ENCODE assay signal across 18 cellular contexts in genomic region chr11:92302766-92303165, GRCh38.
A peak's percentile ranks its signal among the peaks of the same experiment; 100 is the strongest.
DNase-seq lines count a peak whose midpoint lies in the region; ATAC-seq and TF ChIP-seq lines count a peak whose summit lies in the region.
"Had no signal": no experiment of that assay in that cellular context is flagged by ENCODE, and none has a peak within 500 bp of the region (broad histone marks: within the 10 kb centered on the region; RNA-seq: fewer than 3 reads in every experiment).

No MANE protein-coding gene starts in this region.

- ATAC-seq in GM23338 = no peak
- ATAC-seq in SK-N-SH treated with all-trans-retinoic acid at 6 μM for 48 hours = peak; percentile 66; the same call in 2 of the 3 replicates
- ATAC-seq in foreskin keratinocyte = peak; percentile 35
- ATAC-seq in activated CD8-positive, alpha-beta T cell treated with anti-CD3 and anti-CD28 coated beads for 36 hours = no peak

- no peaks in the 10 kb centered on the region for H3K9me3 Mint-ChIP-seq in GM23338
- peaks cover 3% of the 10 kb centered on the region for H3K9me3 Mint-ChIP-seq in activated naive CD8-positive, alpha-beta T cell treated with anti-CD3 and anti-CD28 coated beads for 36 hours
- H3K9me3 Mint-ChIP-seq in activated CD8-positive, alpha-beta T cell treated with anti-CD3 and anti-CD28 coated beads for 36 hours = peaks cover 2% of the 10 kb centered on the region

- no peaks in the 10 kb centered on the region for H3K36me3 Mint-ChIP-seq in GM23338 (ENCODE audit: low read depth)
- H3K36me3 Mint-ChIP-seq in activated naive CD8-positive, alpha-beta T cell treated with anti-CD3 and anti-CD28 coated beads for 36 hours = no peaks in the 10 kb centered on the region
- no peaks in the 10 kb centered on the region for H3K36me3 Mint-ChIP-seq in activated CD8-positive, alpha-beta T cell treated with anti-CD3 and anti-CD28 coated beads for 36 hours (ENCODE audit: low read depth)
- H3K36me3 Mint-ChIP-seq: CD4-positive, CD25-positive, alpha-beta regulatory T cell had no signal

- DNase-seq in AG08395 (ENCODE audit: low spot score) (peak; percentile 20), GM23338 (ENCODE audit: low spot score) (no peak), foreskin keratinocyte (no peak), lower leg skin (ENCODE audit: low spot score in 2 of 2) (no peak)
- DNase-seq in activated naive CD8-positive, alpha-beta T cell treated with anti-CD3 and anti-CD28 coated beads for 36 hours = no peak
- DNase-seq in activated CD8-positive, alpha-beta T cell treated with anti-CD3 and anti-CD28 coated beads for 36 hours = no peak
- no peak for DNase-seq in activated effector memory CD4-positive, alpha-beta T cell treated with Interleukin-2 at 50 U/mL for 16 hours
- DNase-seq: 8988T; AML-193; CD4-positive, CD25-positive, alpha-beta regulatory T cell; DMS53; GDM1; Kasumi-1; NCI-H1436 treated with DMSO at 0.1 percent for 48 hours; NCI-H2081; NCI-H524; SHP77 treated with DMSO at 0.1 percent for 48 hours had no signal

- no peaks in the 10 kb centered on the region for H3F3A ChIP-seq in GM23338 (replicated peaks; ENCODE audit: low read depth)

- H3K36me3 ChIP-seq in GM23338 (ENCODE audit: insufficient read depth) = no peaks in the 10 kb centered on the region

- peaks cover 90% of the 10 kb centered on the region for H3K4me1 Mint-ChIP-seq in GM23338
- no peaks in the 10 kb centered on the region for H3K4me1 Mint-ChIP-seq in activated naive CD8-positive, alpha-beta T cell treated with anti-CD3 and anti-CD28 coated beads for 36 hours
- no peaks in the 10 kb centered on the region for H3K4me1 Mint-ChIP-seq in activated CD8-positive, alpha-beta T cell treated with anti-CD3 and anti-CD28 coated beads for 36 hours (ENCODE audit: low read depth)
- H3K4me1 Mint-ChIP-seq: CD4-positive, CD25-positive, alpha-beta regulatory T cell had no signal

- H3K9me2 ChIP-seq in GM23338 (ENCODE audit: insufficient read depth) = 0 out of 2 replicates have a peak, but pooled peaks cover 9% of the 10 kb centered on the region

- intact Hi-C loops in lower leg skin (cut with DNase I; ENCODE audit: low total_unique reads) = no loop called here
- intact Hi-C loops in activated CD8-positive, alpha-beta T cell treated with anti-CD3 and anti-CD28 coated beads for 36 hours (cut with micrococcal nuclease) = no loop called here

- H3K4me3 ChIP-seq in GM23338 (no peak overlapping the region), lower leg skin (ENCODE audit: low read depth, poor library complexity, severe bottlenecking) (no peak overlapping the region)

- H2AFZ ChIP-seq in GM23338 = no peak overlapping the region

- no peak for TF ChIP-seq POLR2A in lower leg skin (IDR thresholded peaks at IDR 0.05)

- TF ChIP-seq CTCF in GM23338 (conservative IDR thresholded peaks at IDR 0.05; ENCODE audit: low read depth in 2 of 2) (no peak), foreskin keratinocyte (conservative IDR thresholded peaks at IDR 0.05) (no peak), lower leg skin (IDR thresholded peaks at IDR 0.05) (no peak)
- no peak for TF ChIP-seq CTCF in activated CD8-positive, alpha-beta T cell treated with anti-CD3 and anti-CD28 coated beads for 36 hours (IDR thresholded peaks at IDR 0.05)

- H3K4me2 ChIP-seq in GM23338 = no peak overlapping the region

- H3K4me1 ChIP-seq in GM23338 (ENCODE audit: insufficient read depth) (peaks cover 81% of the 10 kb centered on the region), foreskin keratinocyte (peaks cover 11% of the 10 kb centered on the region)

- POLR2A ChIA-PET in activated CD8-positive, alpha-beta T cell treated with anti-CD3 and anti-CD28 coated beads for 36 hours (lab: Charles Lee) = no interaction called here

- CTCF ChIA-PET in activated CD8-positive, alpha-beta T cell treated with anti-CD3 and anti-CD28 coated beads for 36 hours (lab: Charles Lee) = no interaction called here

- peaks cover 7% of the 10 kb centered on the region for H3K27me3 Mint-ChIP-seq in GM23338 (ENCODE audit: insufficient read depth, low read depth, poor library complexity)
- H3K27me3 Mint-ChIP-seq in activated naive CD8-positive, alpha-beta T cell treated with anti-CD3 and anti-CD28 coated beads for 36 hours = peaks cover 3% of the 10 kb centered on the region
- no peaks in the 10 kb centered on the region for H3K27me3 Mint-ChIP-seq in activated CD8-positive, alpha-beta T cell treated with anti-CD3 and anti-CD28 coated beads for 36 hours
- H3K27me3 Mint-ChIP-seq: CD4-positive, CD25-positive, alpha-beta regulatory T cell had no signal

- H3K27me3 ChIP-seq in GM23338 (ENCODE audit: insufficient read depth) (no peaks in the 10 kb centered on the region), foreskin keratinocyte (no peaks in the 10 kb centered on the region)

- 84 to 87% methylated on average over 4 of the region's 4 CpGs for WGBS in lower leg skin, 2 donors

- H3K27ac Mint-ChIP-seq in GM23338 = no peak overlapping the region
- no peak overlapping the region for H3K27ac Mint-ChIP-seq in activated naive CD8-positive, alpha-beta T cell treated with anti-CD3 and anti-CD28 coated beads for 36 hours
- H3K27ac Mint-ChIP-seq in activated CD8-positive, alpha-beta T cell treated with anti-CD3 and anti-CD28 coated beads for 36 hours = no peak overlapping the region
- H3K27ac Mint-ChIP-seq: CD4-positive, CD25-positive, alpha-beta regulatory T cell had no signal

- H3K27ac ChIP-seq in GM23338 (ENCODE audit: low read depth) (0 out of 2 replicates have a peak overlapping the region, but pooled peaks have one; percentile 22), foreskin keratinocyte (no peak overlapping the region)

- H3K79me2 ChIP-seq in GM23338 (replicated peaks; ENCODE audit: insufficient read depth) = peaks cover 96% of the 10 kb centered on the region

- H3K4me3 Mint-ChIP-seq in GM23338 = no peak overlapping the region
- no peak overlapping the region for H3K4me3 Mint-ChIP-seq in activated naive CD8-positive, alpha-beta T cell treated with anti-CD3 and anti-CD28 coated beads for 36 hours
- no peak overlapping the region for H3K4me3 Mint-ChIP-seq in activated CD8-positive, alpha-beta T cell treated with anti-CD3 and anti-CD28 coated beads for 36 hours
- H3K4me3 Mint-ChIP-seq: CD4-positive, CD25-positive, alpha-beta regulatory T cell had no signal

- H4K20me1 ChIP-seq in GM23338 (replicated peaks; ENCODE audit: insufficient read depth) = no peaks in the 10 kb centered on the region

TF ChIP-seq in GM23338, 12 proteins besides CTCF, POLR2A, EP300 and RAD21 (continues in another document):
- TF ChIP-seq POLR2AphosphoS5 (IDR thresholded peaks at IDR 0.05; ENCODE audit: low read depth) (no peak), CREB1 (CRISPR knock-in tag; IDR thresholded peaks at IDR 0.05; ENCODE audit: low read depth) (no peak), EZH2 (IDR thresholded peaks at IDR 0.05; ENCODE audit: low read depth, unreplicated experiment) (no peak), EZH2phosphoT487 (IDR thresholded peaks at IDR 0.05; ENCODE audit: unreplicated experiment) (no peak), ETS1 (IDR thresholded peaks at IDR 0.05) (no peak)

TF ChIP-seq in SK-N-SH treated with all-trans-retinoic acid at 6 μM for 48 hours, 23 proteins besides CTCF, POLR2A, EP300 and RAD21 (continues in another document):
- TF ChIP-seq, protein P1, sequence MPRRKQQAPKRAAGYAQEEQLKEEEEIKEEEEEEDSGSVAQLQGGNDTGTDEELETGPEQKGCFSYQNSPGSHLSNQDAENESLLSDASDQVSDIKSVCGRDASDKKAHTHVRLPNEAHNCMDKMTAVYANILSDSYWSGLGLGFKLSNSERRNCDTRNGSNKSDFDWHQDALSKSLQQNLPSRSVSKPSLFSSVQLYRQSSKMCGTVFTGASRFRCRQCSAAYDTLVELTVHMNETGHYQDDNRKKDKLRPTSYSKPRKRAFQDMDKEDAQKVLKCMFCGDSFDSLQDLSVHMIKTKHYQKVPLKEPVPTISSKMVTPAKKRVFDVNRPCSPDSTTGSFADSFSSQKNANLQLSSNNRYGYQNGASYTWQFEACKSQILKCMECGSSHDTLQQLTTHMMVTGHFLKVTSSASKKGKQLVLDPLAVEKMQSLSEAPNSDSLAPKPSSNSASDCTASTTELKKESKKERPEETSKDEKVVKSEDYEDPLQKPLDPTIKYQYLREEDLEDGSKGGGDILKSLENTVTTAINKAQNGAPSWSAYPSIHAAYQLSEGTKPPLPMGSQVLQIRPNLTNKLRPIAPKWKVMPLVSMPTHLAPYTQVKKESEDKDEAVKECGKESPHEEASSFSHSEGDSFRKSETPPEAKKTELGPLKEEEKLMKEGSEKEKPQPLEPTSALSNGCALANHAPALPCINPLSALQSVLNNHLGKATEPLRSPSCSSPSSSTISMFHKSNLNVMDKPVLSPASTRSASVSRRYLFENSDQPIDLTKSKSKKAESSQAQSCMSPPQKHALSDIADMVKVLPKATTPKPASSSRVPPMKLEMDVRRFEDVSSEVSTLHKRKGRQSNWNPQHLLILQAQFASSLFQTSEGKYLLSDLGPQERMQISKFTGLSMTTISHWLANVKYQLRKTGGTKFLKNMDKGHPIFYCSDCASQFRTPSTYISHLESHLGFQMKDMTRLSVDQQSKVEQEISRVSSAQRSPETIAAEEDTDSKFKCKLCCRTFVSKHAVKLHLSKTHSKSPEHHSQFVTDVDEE (CRISPR knock-in tag; IDR thresholded peaks at IDR 0.05) = no peak
- no peak for TF ChIP-seq TCF4 (CRISPR knock-in tag; IDR thresholded peaks at IDR 0.05; ENCODE audit: borderline replicate concordance)
- TF ChIP-seq PPARA (CRISPR knock-in tag; IDR thresholded peaks at IDR 0.05; ENCODE audit: borderline replicate concordance) = no peak
- no peak for TF ChIP-seq ZC3H10 (CRISPR knock-in tag; IDR thresholded peaks at IDR 0.05)
- TF ChIP-seq ZFP30 (CRISPR knock-in tag; IDR thresholded peaks at IDR 0.05) = no peak
- TF ChIP-seq ARNTL (CRISPR knock-in tag; IDR thresholded peaks at IDR 0.05; ENCODE audit: borderline replicate concordance, low read depth) = no peak
- TF ChIP-seq RARB (CRISPR knock-in tag; IDR thresholded peaks at IDR 0.05) = no peak
- TF ChIP-seq CSDC2 (CRISPR knock-in tag; IDR thresholded peaks at IDR 0.05) = no peak
- TF ChIP-seq ISL1 (CRISPR knock-in tag; IDR thresholded peaks at IDR 0.05) = no peak
- TF ChIP-seq ZNF8 (CRISPR knock-in tag; IDR thresholded peaks at IDR 0.05) = no peak
- no peak for TF ChIP-seq POU6F1 (CRISPR knock-in tag; IDR thresholded peaks at IDR 0.05; ENCODE audit: borderline replicate concordance, low read depth)
- no peak for TF ChIP-seq ZNF70 (CRISPR knock-in tag; IDR thresholded peaks at IDR 0.05)

Comparison
In these comparisons a context has a peak if more than half of its experiments do, and no peak if none do; other contexts are left out.
1. ATAC-seq: peak in SK-N-SH treated with all-trans-retinoic acid at 6 μM for 48 hours (single experiment) and foreskin keratinocyte (single experiment); none in GM23338 (single experiment) and activated CD8-positive, alpha-beta T cell treated with anti-CD3 and anti-CD28 coated beads for 36 hours (single experiment).